In genomic region chr12:69096669-69097364, GRCh38 we compare ENCODE assay signal across 14 cellular contexts.
DNase-seq lines count a peak whose midpoint lies in the region; ATAC-seq and TF ChIP-seq lines count a peak whose summit lies in the region.
"Had no signal": no experiment of that assay in that cellular context is flagged by ENCODE, and none has a peak within 500 bp of the region (broad histone marks: within the 10 kb centered on the region; RNA-seq: fewer than 3 reads in every experiment).

No MANE protein-coding gene starts in this region.

- H2BK120ac ChIP-seq in trophoblast cell (ENCODE audit: insufficient read depth, low read length, poor library complexity), result no peak overlapping the region

- DNase-seq in DMS 273 (lab: John Stamatoyannopoulos, UW; ENCODE audit: unreplicated experiment) (peak; percentile 34), DMS 273 treated with DMSO at 0.1 percent for 48 hours (lab: John Stamatoyannopoulos, UW) (no peak), NCI-H69 (lab: John Stamatoyannopoulos, UW) (peak; percentile 29), choroid plexus epithelial cell (ENCODE audit: low read depth) (peak; percentile 12), trophoblast cell (no peak), H4 (ENCODE audit: low spot score) (no peak)
- DNase-seq: activated CD4-positive, alpha-beta memory T cell treated with anti-CD3 and anti-CD28 coated beads, Interleukin-2, amount 10 ng/mL, durations not matched to agents 7 days and 5 days; activated effector memory CD4-positive, alpha-beta T cell treated with Interleukin-2 at 50 U/mL for 16 hours; NCI-H2227 treated with DMSO at 0.1 percent for 48 hours had no signal

- H3K36me3 ChIP-seq in trophoblast cell (ENCODE audit: control insufficient read depth in 1 of 2, insufficient read depth in 2 of 2, low read length in 2 of 2), result no peaks in the 10 kb centered on the region
- H3K36me3 ChIP-seq: tibial nerve had no signal

- no peak overlapping the region for H3K4me2 ChIP-seq in trophoblast cell (ENCODE audit: low read length)

- no peaks in the 10 kb centered on the region for H3K9me3 ChIP-seq in trophoblast cell (ENCODE audit: insufficient read depth, low read depth, low read length)
- H3K9me3 ChIP-seq: tibial nerve had no signal

- no peak overlapping the region for H3K4ac ChIP-seq in trophoblast cell (ENCODE audit: low read depth, low read length)

- no peak overlapping the region for H2AK5ac ChIP-seq in trophoblast cell (ENCODE audit: low read length)

- H3K18ac ChIP-seq in trophoblast cell (ENCODE audit: low read length), result no peak overlapping the region

- peaks cover 4 to 6% of the 10 kb centered on the region in 2 experiments for H3K4me1 ChIP-seq in trophoblast cell (ENCODE audit: control insufficient read depth in 1 of 2, insufficient read depth in 2 of 2, low read length in 2 of 2)
- H3K4me1 ChIP-seq: parathyroid adenoma had no signal

- H4K91ac ChIP-seq in trophoblast cell (ENCODE audit: low read depth, low read length), result no peak overlapping the region

- H3K79me1 ChIP-seq in trophoblast cell (ENCODE audit: low read length), result no peaks in the 10 kb centered on the region

- no peak overlapping the region for H3K14ac ChIP-seq in trophoblast cell (ENCODE audit: low read length)

- H2BK12ac ChIP-seq in trophoblast cell (ENCODE audit: low read length), result no peak overlapping the region

- H3K27ac ChIP-seq in trophoblast cell (ENCODE audit: low read depth, low read length), result peak overlapping the region; percentile 15
- H3K27ac ChIP-seq: 22Rv1, parathyroid adenoma, tibial nerve had no signal

- no peak overlapping the region for H4K12ac ChIP-seq in trophoblast cell (ENCODE audit: low read depth, low read length)

- no peak overlapping the region for H3K23ac ChIP-seq in trophoblast cell (ENCODE audit: low read length)

- ATAC-seq in HG03159 (IDR thresholded peaks at IDR 0.05; ENCODE audit: unreplicated experiment), result no peak
- ATAC-seq in HG02623 (IDR thresholded peaks at IDR 0.05; ENCODE audit: unreplicated experiment), result no peak

- H2AFZ ChIP-seq in trophoblast cell (ENCODE audit: insufficient read depth, low read length, poor library complexity), result no peak overlapping the region
- H2AFZ ChIP-seq: parathyroid adenoma had no signal

- no peak overlapping the region for H3K9ac ChIP-seq in trophoblast cell (ENCODE audit: low read length)
- H3K9ac ChIP-seq: parathyroid adenoma had no signal

- no peak for TF ChIP-seq CTCF in choroid plexus epithelial cell (conservative IDR thresholded peaks at IDR 0.05; ENCODE audit: low read depth, low read length)

- H4K8ac ChIP-seq in trophoblast cell (ENCODE audit: low read depth, low read length), result no peak overlapping the region

- H3K27me3 ChIP-seq in trophoblast cell (ENCODE audit: insufficient read depth, low read length), result no peaks in the 10 kb centered on the region
- H3K27me3 ChIP-seq: tibial nerve had no signal

- no CpG with 5 or more reads among the region's 1 CpG for WGBS in trophoblast cell (ENCODE audit: extremely low coverage, insufficient coverage, insufficient read length)

- no peak overlapping the region for H2BK5ac ChIP-seq in trophoblast cell (ENCODE audit: low read depth, low read length, poor library complexity)

- no peaks in the 10 kb centered on the region for H3K79me2 ChIP-seq in trophoblast cell (ENCODE audit: control insufficient read depth, insufficient read depth, low read length, poor library complexity)
- H3K79me2 ChIP-seq: parathyroid adenoma had no signal

- H3K4me3 ChIP-seq in choroid plexus epithelial cell (ENCODE audit: low read depth, low read length), result no peak overlapping the region
- no peak overlapping the region for H3K4me3 ChIP-seq in trophoblast cell (ENCODE audit: low read depth, low read length)
- H3K4me3 ChIP-seq: tibial nerve had no signal

Comparison
In these comparisons a context has a peak if more than half of its experiments do, and no peak if none do; other contexts are left out.
1. DNase-seq: peak in DMS 273 (single experiment), NCI-H69 (single experiment) and choroid plexus epithelial cell (single experiment); none in DMS 273 treated with DMSO at 0.1 percent for 48 hours (single experiment), trophoblast cell (0 of 2) and H4 (single experiment).